21 cellular contexts compared by ENCODE assay signal in genomic region chr19:41799444-41800000, GRCh38. TPM values are rescaled to one million over a fixed set of nuclear protein-coding genes. Genes with fewer than 3 reads are reported as not detected.
DNase-seq lines count a peak whose midpoint lies in the region; ATAC-seq, FAIRE-seq and TF ChIP-seq lines count a peak whose summit lies in the region.
"Had no signal": no experiment of that assay in that cellular context is flagged by ENCODE, and none has a peak within 500 bp of the region (broad histone marks: within the 10 kb centered on the region; RNA-seq: fewer than 3 reads in every experiment).

No MANE protein-coding gene starts in this region.

- ATAC-seq in A549 (no peak), lower lobe of right lung (peak; percentile 39 to 47), HG03457 (IDR thresholded peaks at IDR 0.05; ENCODE audit: unreplicated experiment) (no peak), GM18519 (IDR thresholded peaks at IDR 0.05; ENCODE audit: low FRiP score, unreplicated experiment) (no peak), HG02798 (IDR thresholded peaks at IDR 0.05; ENCODE audit: poor library complexity, unreplicated experiment) (no peak)
- no peak for ATAC-seq in activated T-helper 17 cell treated with anti-CD3 and anti-CD28 coated beads, Interleukin-2, amount 50 U/mL, for 72 hours (replicated peaks)
- ATAC-seq: Right ventricle myocardium inferior had no signal

- H3K27ac Mint-ChIP-seq in activated T-helper 17 cell treated with anti-CD3 and anti-CD28 coated beads, Interleukin-2, amount 50 U/mL, for 72 hours = peak overlapping the region; percentile 13
- H3K27ac Mint-ChIP-seq: activated B cell treated with CpG ODN at 0.5 μM for 24 hours; T-helper 1 cell treated with Interleukin-12 subunit alpha and Interleukin-12 subunit beta and Interleukin-4 antibody, amounts not matched to agents 30 μg/mL and 1 μg/mL, for 36 hours had no signal

- no peak for TF ChIP-seq EP300 in A549 (IDR thresholded peaks at IDR 0.05)

- H3K9me3 ChIP-seq in A549 (peaks cover 10% of the 10 kb centered on the region), lower lobe of right lung (no peaks in the 10 kb centered on the region)

- H3K27me3 ChIP-seq in lower lobe of right lung (ENCODE audit: low read depth) = no peaks in the 10 kb centered on the region
- H3K27me3 ChIP-seq: tibial nerve had no signal

- no peak overlapping the region for H3K4me3 ChIP-seq in A549
- no peak overlapping the region for H3K4me3 ChIP-seq in lower lobe of right lung
- H3K4me3 ChIP-seq: coronary artery, tibial nerve had no signal

- peaks cover 9% of the 10 kb centered on the region for H3K27me3 Mint-ChIP-seq in activated T-helper 17 cell treated with anti-CD3 and anti-CD28 coated beads, Interleukin-2, amount 50 U/mL, for 72 hours

- H3K36me3 ChIP-seq in lower lobe of right lung = no peaks in the 10 kb centered on the region
- H3K36me3 ChIP-seq: tibial nerve had no signal

- FAIRE-seq in A549 (lab: Jason Lieb, UNC) = no peak
- FAIRE-seq: astrocyte, D721Med had no signal

- TF ChIP-seq CTCF in A549 (IDR thresholded peaks at IDR 0.05) = no peak
- TF ChIP-seq CTCF in lower lobe of right lung (IDR thresholded peaks at IDR 0.05) = no peak

- TF ChIP-seq POLR2A in A549 (IDR thresholded peaks at IDR 0.05; ENCODE audit: low read length) = no peak

- no peaks in the 10 kb centered on the region for H3K9me3 Mint-ChIP-seq in activated T-helper 17 cell treated with anti-CD3 and anti-CD28 coated beads, Interleukin-2, amount 50 U/mL, for 72 hours
- H3K9me3 Mint-ChIP-seq: activated B cell treated with CpG ODN at 0.5 μM for 24 hours; T-helper 1 cell treated with Interleukin-12 subunit alpha and Interleukin-12 subunit beta and Interleukin-4 antibody, amounts not matched to agents 30 μg/mL and 1 μg/mL, for 36 hours had no signal

- WGBS in A549 (ENCODE audit: missing lambda C conversion rate) = 29% methylated on average over 9 of the region's 9 CpGs

- no peak overlapping the region for H3K4me3 Mint-ChIP-seq in activated T-helper 17 cell treated with anti-CD3 and anti-CD28 coated beads, Interleukin-2, amount 50 U/mL, for 72 hours
- H3K4me3 Mint-ChIP-seq: activated B cell treated with CpG ODN at 0.5 μM for 24 hours; T-helper 1 cell treated with Interleukin-12 subunit alpha and Interleukin-12 subunit beta and Interleukin-4 antibody, amounts not matched to agents 30 μg/mL and 1 μg/mL, for 36 hours had no signal

- H3K4me1 ChIP-seq in A549 (0 out of 3 replicates have a peak, but pooled peaks cover 5% of the 10 kb centered on the region), lower lobe of right lung (peaks cover 16% of the 10 kb centered on the region)

- DNase-seq in A549 (ENCODE audit: low read depth in 1 of 2, low spot score in 1 of 2) (peak in 1 of 2 experiments; percentile 27), HK-2 (ENCODE audit: unreplicated experiment) (peak; percentile 63), lower lobe of right lung (no peak), superior temporal gyrus (ENCODE audit: extremely low spot score) (no peak)
- DNase-seq: activated B cell treated with CpG ODN at 0.5 μM for 24 hours; activated effector memory CD4-positive, alpha-beta T cell treated with anti-CD3 and anti-CD28 coated beads, Interleukin-2, amount 50 U/mL, for 16 hours; NCI-H187 had no signal

- H3K36me3 Mint-ChIP-seq in activated T-helper 17 cell treated with anti-CD3 and anti-CD28 coated beads, Interleukin-2, amount 50 U/mL, for 72 hours (ENCODE audit: low read depth) = no peaks in the 10 kb centered on the region

- POLR2A ChIA-PET in A549 (lab: Yijun Ruan, JAX) = no interaction called here

- intact Hi-C loops in lower lobe of right lung (cut with DNase I) = no loop called here

- CTCF ChIA-PET in A549 (lab: Yijun Ruan, JAX) = interaction anchor here (1.3 to 19.4 kb wide), 7 partner anchors 14 to 93 kb away, joined by 3 to 428 read pairs (median 10); partner anchors contain the start of gene CEACAM6

- TF ChIP-seq RAD21 in A549 (conservative IDR thresholded peaks at IDR 0.05 in 1 of 2, IDR thresholded peaks at IDR 0.05 in 1 of 2) = no peak

- H3K27ac ChIP-seq in A549 = no peak overlapping the region
- H3K27ac ChIP-seq in lower lobe of right lung = no peak overlapping the region
- H3K27ac ChIP-seq: coronary artery, tibial nerve had no signal

- 0 out of 3 replicates have a peak overlapping the region, but pooled peaks have one; percentile 5 for H3K4me2 ChIP-seq in A549

- H3K4me1 Mint-ChIP-seq in activated T-helper 17 cell treated with anti-CD3 and anti-CD28 coated beads, Interleukin-2, amount 50 U/mL, for 72 hours = peaks cover 11% of the 10 kb centered on the region

TF ChIP-seq in A549, 52 proteins besides CTCF, POLR2A, EP300 and RAD21 (continues in another document):
- TF ChIP-seq FOSL2 (IDR thresholded peaks at IDR 0.05) (no peak), FOSL2 (CRISPR knock-in tag; IDR thresholded peaks at IDR 0.05) (no peak), RCOR1 (IDR thresholded peaks at IDR 0.05; ENCODE audit: low read depth, low read length) (no peak), PBX3 (IDR thresholded peaks at IDR 0.05) (no peak), E2F6 (IDR thresholded peaks at IDR 0.05; ENCODE audit: borderline replicate concordance, low read depth) (no peak), RNF2 (IDR thresholded peaks at IDR 0.05; ENCODE audit: borderline replicate concordance, low read depth) (no peak), JUN (IDR thresholded peaks at IDR 0.05) (no peak), SMC3 (IDR thresholded peaks at IDR 0.05) (no peak), NR3C1 (IDR thresholded peaks at IDR 0.05) (no peak), HDAC2 (IDR thresholded peaks at IDR 0.05) (no peak), ZNF302 (CRISPR knock-in tag; IDR thresholded peaks at IDR 0.05) (no peak), NPAS2 (CRISPR knock-in tag; IDR thresholded peaks at IDR 0.05; ENCODE audit: borderline replicate concordance) (no peak), MAFK (IDR thresholded peaks at IDR 0.05; ENCODE audit: partially characterized antibody) (no peak)

RNA-seq across cellular contexts. Expression of gene CEACAM3, which starts 3.1 kb away (rescaled TPM):
- not detected in 2 replicates for polyA plus RNA-seq in A549 (2011; rRNA removed)
- not detected in 2 replicates for polyA plus RNA-seq in A549 (2012; cell fraction: cytosol; rRNA removed)
- polyA plus RNA-seq in A549 (2012; cell fraction: nucleus; rRNA removed) = not detected in 2 replicates
- not detected in 3 replicates for polyA plus RNA-seq in A549 (2017; fragmentation: RNase III; extraction: RNeasy Plus Mini Kit Qiagen cat#74134 plus additional on column Dnase treatment)
- polyA minus RNA-seq in A549 (2011; rRNA and poly(A)+ RNA removed) = not detected in 2 replicates
- total RNA-seq in activated T-helper 17 cell treated with anti-CD3 and anti-CD28 coated beads, Interleukin-2, amount 50 U/mL, for 72 hours = not detected
- total RNA-seq in lower lobe of right lung = 4.3 TPM
- total RNA-seq: activated B cell treated with CpG ODN at 0.5 μM for 24 hours, astrocyte, glomerular endothelial cell, osteoblast, skeletal muscle tissue had no signal
- polyA plus RNA-seq: AG04450 had no signal

RNA-seq across cellular contexts. Expression of gene CEACAM6, which starts 44.2 kb away (rescaled TPM):
- 17.7 and 26.7 TPM in 2 replicates for polyA plus RNA-seq in A549 (2011; rRNA removed)
- 2.0 and 3.5 TPM in 2 replicates for polyA plus RNA-seq in A549 (2012; cell fraction: cytosol; rRNA removed)
- polyA plus RNA-seq in A549 (2012; cell fraction: nucleus; rRNA removed) = 1.9 and 4.5 TPM in 2 replicates
- polyA plus RNA-seq in A549 (2017; fragmentation: RNase III; extraction: RNeasy Plus Mini Kit Qiagen cat#74134 plus additional on column Dnase treatment) = 0.51 to 0.97 TPM (median 0.53 TPM) in 3 replicates
- polyA minus RNA-seq in A549 (2011; rRNA and poly(A)+ RNA removed) = 7.7 and 15.8 TPM in 2 replicates
- not detected for total RNA-seq in activated T-helper 17 cell treated with anti-CD3 and anti-CD28 coated beads, Interleukin-2, amount 50 U/mL, for 72 hours
- 369 TPM for total RNA-seq in lower lobe of right lung
- total RNA-seq: activated B cell treated with CpG ODN at 0.5 μM for 24 hours, astrocyte, glomerular endothelial cell, osteoblast, Right ventricle myocardium inferior, tibial nerve had no signal
- polyA plus RNA-seq: AG04450 had no signal

RNA-seq across cellular contexts. Expression of gene LYPD4, which starts 45.0 kb away (rescaled TPM):
- polyA plus RNA-seq in A549 (2011; rRNA removed) (not detected in 2 replicates), A549 (2017; fragmentation: RNase III; extraction: RNeasy Plus Mini Kit Qiagen cat#74134 plus additional on column Dnase treatment) (not detected in 3 replicates)
- polyA plus RNA-seq in A549 (2012; cell fraction: cytosol; rRNA removed) = not detected in 2 replicates
- polyA plus RNA-seq in A549 (2012; cell fraction: nucleus; rRNA removed) = not detected in 2 replicates
- polyA minus RNA-seq in A549 (2011; rRNA and poly(A)+ RNA removed) = not detected in 2 replicates
- total RNA-seq in activated T-helper 17 cell treated with anti-CD3 and anti-CD28 coated beads, Interleukin-2, amount 50 U/mL, for 72 hours = not detected
- total RNA-seq in lower lobe of right lung = not detected
- total RNA-seq: activated B cell treated with CpG ODN at 0.5 μM for 24 hours, astrocyte, glomerular endothelial cell, osteoblast, Right ventricle myocardium inferior, skeletal muscle tissue, tibial nerve had no signal
- polyA plus RNA-seq: AG04450 had no signal

RNA-seq across cellular contexts. Expression of gene DMRTC2, which starts 45.3 kb away (rescaled TPM):
- polyA plus RNA-seq in A549 (2011; rRNA removed) (not detected in 2 replicates), A549 (2017; fragmentation: RNase III; extraction: RNeasy Plus Mini Kit Qiagen cat#74134 plus additional on column Dnase treatment) (not detected in 3 replicates)
- polyA plus RNA-seq in A549 (2012; cell fraction: cytosol; rRNA removed) = not detected in 2 replicates
- polyA plus RNA-seq in A549 (2012; cell fraction: nucleus; rRNA removed) = not detected in 2 replicates
- not detected in 2 replicates for polyA minus RNA-seq in A549 (2011; rRNA and poly(A)+ RNA removed)
- total RNA-seq in activated T-helper 17 cell treated with anti-CD3 and anti-CD28 coated beads, Interleukin-2, amount 50 U/mL, for 72 hours = not detected
- not detected for total RNA-seq in lower lobe of right lung
- total RNA-seq: activated B cell treated with CpG ODN at 0.5 μM for 24 hours, astrocyte, glomerular endothelial cell, osteoblast, Right ventricle myocardium inferior, skeletal muscle tissue, tibial nerve had no signal
- polyA plus RNA-seq: AG04450 had no signal

Comparison
In these comparisons a context has a peak if more than half of its experiments do, and no peak if none do; other contexts are left out.
1. ATAC-seq: peak in lower lobe of right lung (2 of 2); none in A549 (0 of 2), activated T-helper 17 cell treated with anti-CD3 and anti-CD28 coated beads, Interleukin-2, amount 50 U/mL, for 72 hours (single experiment), HG03457 (single experiment), GM18519 (single experiment) and HG02798 (single experiment).
2. RNA of gene CEACAM6, which starts 44.2 kb away (total RNA-seq): 369 TPM in lower lobe of right lung (single experiment); not detected in activated T-helper 17 cell treated with anti-CD3 and anti-CD28 coated beads, Interleukin-2, amount 50 U/mL, for 72 hours; every median in the first group is over 100 times any median in the second.